In genomic region chr1:221204055-221204833, GRCh38 we compare ENCODE assay signal across 12 cellular contexts.
DNase-seq lines count a peak whose midpoint lies in the region; ATAC-seq and TF ChIP-seq lines count a peak whose summit lies in the region.
"Had no signal": no experiment of that assay in that cellular context is flagged by ENCODE, and none has a peak within 500 bp of the region (broad histone marks: within the 10 kb centered on the region; RNA-seq: fewer than 3 reads in every experiment).

No MANE protein-coding gene starts in this region.

- no peak overlapping the region for H3K4me3 ChIP-seq in fibroblast of pulmonary artery (replicated peaks; ENCODE audit: low read depth, low read length)
- no peak overlapping the region for H3K4me3 ChIP-seq in right lobe of liver
- no peak overlapping the region for H3K4me3 ChIP-seq in tibial artery
- H3K4me3 ChIP-seq in stomach = no peak overlapping the region
- H3K4me3 ChIP-seq: colonic mucosa, upper lobe of right lung had no signal

- 32% methylated on average over 3 of the region's 3 CpGs for WGBS in right lobe of liver (ENCODE audit: insufficient coverage, low coverage, low lambda C conversion rate, missing lambda C conversion rate)
- WGBS in stomach, 5 donors = 55 to 78% (median 70%) methylated on average over 3 of the region's 3 CpGs

- no peak for TF ChIP-seq POLR2A in right lobe of liver (IDR thresholded peaks at IDR 0.05)
- no peak for TF ChIP-seq POLR2A in stomach (IDR thresholded peaks at IDR 0.05)

- H3K27ac ChIP-seq in right lobe of liver (peak overlapping the region in 1 of 3 donors; percentile 37), tibial artery (peak overlapping the region; percentile 30 to 55), stomach (peak overlapping the region in 2 of 5 donors; percentile 2 to 38)
- H3K27ac ChIP-seq: 22Rv1, colonic mucosa, upper lobe of right lung had no signal

- intact Hi-C loops in right lobe of liver (cut with DNase I) (loop anchor here in 1 of 2 donors (10.0 kb wide), 1 partner anchor 319 kb away; no protein-coding TSS in a partner anchor), tibial artery (cut with DNase I; ENCODE audit: low total_unique reads) (no loop called here), stomach (cut with DNase I; ENCODE audit: low total_unique reads) (loop anchor here (10.0 kb wide), 1 partner anchor 329 kb away; the partner anchor contains the start of gene HLX)

- H3K27me3 ChIP-seq in right lobe of liver = no peaks in the 10 kb centered on the region
- H3K27me3 ChIP-seq in tibial artery = no peaks in the 10 kb centered on the region
- H3K27me3 ChIP-seq in stomach = peaks cover 0 to 4% (median 0%) of the 10 kb centered on the region in 3 donors
- H3K27me3 ChIP-seq: colonic mucosa, upper lobe of right lung had no signal

- DNase-seq in DMS 273 (lab: John Stamatoyannopoulos, UW; ENCODE audit: unreplicated experiment) = peak; percentile 52
- DNase-seq in DMS 273 treated with DMSO at 0.1 percent for 48 hours (lab: John Stamatoyannopoulos, UW) = no peak
- peak; percentile 2 for DNase-seq in fibroblast of pulmonary artery (ENCODE audit: low read depth)
- DNase-seq in right lobe of liver = no peak
- DNase-seq in tibial artery = no peak
- no peak for DNase-seq in stomach
- DNase-seq in NCI-H748 treated with DMSO at 0.1 percent for 48 hours (lab: John Stamatoyannopoulos, UW) = no peak
- DNase-seq in GOT3 (lab: John Stamatoyannopoulos, UW) = no peak
- DNase-seq: NCI-H1436 treated with DMSO at 0.1 percent for 48 hours had no signal

- H3K9me3 ChIP-seq in right lobe of liver (no peaks in the 10 kb centered on the region), tibial artery (no peaks in the 10 kb centered on the region), stomach (no peaks in the 10 kb centered on the region)
- H3K9me3 ChIP-seq: colonic mucosa, upper lobe of right lung had no signal

- H3K4me1 ChIP-seq in right lobe of liver = peaks cover 0 to 11% (median 4%) of the 10 kb centered on the region in 4 donors
- H3K4me1 ChIP-seq in tibial artery = peaks cover 0 to 23% (median 9%) of the 10 kb centered on the region in 4 donors
- peaks cover 0 to 15% (median 5%) of the 10 kb centered on the region in 4 donors for H3K4me1 ChIP-seq in stomach
- H3K4me1 ChIP-seq: colonic mucosa, upper lobe of right lung had no signal

- no peak for TF ChIP-seq EP300 in stomach (IDR thresholded peaks at IDR 0.05)

- TF ChIP-seq CTCF in fibroblast of pulmonary artery (IDR thresholded peaks at IDR 0.05; ENCODE audit: low read length, missing control alignments) (no peak), right lobe of liver (IDR thresholded peaks at IDR 0.05) (no peak), tibial artery (IDR thresholded peaks at IDR 0.05) (no peak), stomach (IDR thresholded peaks at IDR 0.05) (no peak)

- H3K36me3 ChIP-seq in right lobe of liver (no peaks in the 10 kb centered on the region), tibial artery (no peaks in the 10 kb centered on the region), stomach (no peaks in the 10 kb centered on the region)
- H3K36me3 ChIP-seq: colonic mucosa, upper lobe of right lung had no signal

- peak; percentile 45 to 78 (median 66) for ATAC-seq in right lobe of liver

Comparison
In these comparisons a context has a peak if more than half of its experiments do, and no peak if none do; other contexts are left out.
1. DNase-seq: peak in DMS 273 (single experiment) and fibroblast of pulmonary artery (single experiment); none in DMS 273 treated with DMSO at 0.1 percent for 48 hours (single experiment), right lobe of liver (0 of 3), tibial artery (0 of 2), stomach (single experiment), NCI-H748 treated with DMSO at 0.1 percent for 48 hours (single experiment) and GOT3 (single experiment).